Comparison of ENCODE assay signal across 17 cellular contexts in the genomic region with DNA sequence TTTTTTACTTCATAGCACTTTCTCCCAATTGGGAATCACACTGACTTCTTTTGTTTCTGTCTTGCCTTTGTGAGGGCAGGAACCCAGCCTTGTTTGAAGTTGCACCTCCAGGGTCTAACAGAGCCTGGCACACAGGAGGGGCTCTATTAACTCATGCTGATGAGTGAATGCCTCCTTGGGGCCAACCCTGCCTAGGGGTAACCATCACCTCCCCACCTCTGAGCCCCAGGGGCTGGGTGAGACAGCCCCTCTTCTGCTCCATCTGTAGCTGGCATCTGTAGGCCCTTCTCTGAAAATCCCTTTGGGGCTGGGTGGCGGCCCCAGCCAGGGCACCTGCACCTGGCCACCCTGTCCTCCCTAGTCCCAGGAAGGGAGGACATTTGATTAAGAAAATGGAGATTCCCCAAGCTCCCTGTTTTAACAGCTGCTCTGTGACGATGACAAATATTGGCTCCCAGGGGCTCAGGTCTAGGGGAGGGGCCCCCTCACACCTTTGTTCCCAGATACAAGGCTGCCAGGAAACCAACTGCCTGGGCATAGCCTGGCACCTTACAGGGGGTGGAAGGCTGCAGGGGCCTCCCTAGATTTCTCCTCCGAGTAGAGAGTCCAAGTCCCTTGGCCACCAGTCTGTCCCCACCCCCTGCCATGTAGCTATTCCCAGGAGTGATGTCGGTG. TPM values are rescaled to one million over a fixed set of nuclear protein-coding genes. Genes with fewer than 3 reads are reported as not detected.
DNase-seq lines count a peak whose midpoint lies in the region; ATAC-seq, FAIRE-seq and TF ChIP-seq lines count a peak whose summit lies in the region.
"Had no signal": no experiment of that assay in that cellular context is flagged by ENCODE, and none has a peak within 500 bp of the region (broad histone marks: within the 10 kb centered on the region; RNA-seq: fewer than 3 reads in every experiment).

No MANE protein-coding gene starts in this region.

- TF ChIP-seq EP300 in A549 (IDR thresholded peaks at IDR 0.05): no peak

- no peaks in the 10 kb centered on the region for H3K27me3 ChIP-seq in dorsolateral prefrontal cortex
- peaks cover 10% of the 10 kb centered on the region for H3K27me3 ChIP-seq in osteoblast (ENCODE audit: insufficient read depth, low read length)

- ATAC-seq in A549: no peak
- no peak for ATAC-seq in HG03097 (IDR thresholded peaks at IDR 0.05; ENCODE audit: low FRiP score, unreplicated experiment)
- ATAC-seq in GM21381 (IDR thresholded peaks at IDR 0.05; ENCODE audit: unreplicated experiment): no peak
- ATAC-seq: CD8-positive, alpha-beta T cell; heart right ventricle; lower lobe of right lung had no signal

- H3K9me3 ChIP-seq in A549: no peaks in the 10 kb centered on the region
- H3K9me3 ChIP-seq in osteoblast (ENCODE audit: low read depth, low read length): no peaks in the 10 kb centered on the region
- H3K9me3 ChIP-seq: heart right ventricle, lower lobe of right lung had no signal

- in situ Hi-C loops in GM13976 (cut with MboI; ENCODE audit: low sequenced_read_pairs, unreplicated experiment): no loop called here

- no peak for FAIRE-seq in A549 (lab: Jason Lieb, UNC)

- H2AFZ ChIP-seq in osteoblast (ENCODE audit: low read length): no peak overlapping the region
- H2AFZ ChIP-seq: parathyroid adenoma had no signal

- POLR2A ChIA-PET in A549 (lab: Yijun Ruan, JAX): no interaction called here

- 74% methylated on average over 4 of the region's 4 CpGs for WGBS in A549 (ENCODE audit: missing lambda C conversion rate)

- CTCF ChIA-PET in A549 (lab: Yijun Ruan, JAX): interaction anchor here (16.5 to 41.8 kb wide), 3 partner anchors 19 to 52 kb away, joined by 426 to 1730 read pairs (median 1544); partner anchors contain the start of genes ATG101, NR4A1, SMIM41 and TAMALIN

- no peak for TF ChIP-seq RAD21 in A549 (conservative IDR thresholded peaks at IDR 0.05 in 1 of 2, IDR thresholded peaks at IDR 0.05 in 1 of 2)

- TF ChIP-seq CTCF in A549 (IDR thresholded peaks at IDR 0.05) (no peak), dorsolateral prefrontal cortex (IDR thresholded peaks at IDR 0.05 in 54 of 56, conservative IDR thresholded peaks at IDR 0.05 in 2 of 56; ENCODE audit: low read depth in 1 of 56, partially characterized antibody in 56 of 56) (no peak), osteoblast (IDR thresholded peaks at IDR 0.05; ENCODE audit: extremely low read depth, low read depth, low read length) (no peak), GM13976 (IDR thresholded peaks at IDR 0.05; ENCODE audit: borderline replicate concordance, control extremely low read depth, extremely low read depth, insufficient read depth, missing control alignments) (no peak)

- H3K4me3 ChIP-seq in A549 (no peak overlapping the region), dorsolateral prefrontal cortex (no peak overlapping the region), osteoblast (ENCODE audit: insufficient read depth, low read length) (no peak overlapping the region)
- H3K4me3 ChIP-seq: heart right ventricle, lower lobe of right lung, SK-N-MC had no signal

- no peaks in the 10 kb centered on the region for H3K36me3 ChIP-seq in osteoblast (ENCODE audit: insufficient read depth, low read length)

- no peaks in the 10 kb centered on the region for H4K20me1 ChIP-seq in osteoblast (ENCODE audit: insufficient read depth, low read length)

- DNase-seq in A549 (ENCODE audit: low read depth in 1 of 2, low spot score in 1 of 2): no peak
- peak; percentile 58 for DNase-seq in DMS53 treated with DMSO at 0.1 percent for 48 hours (lab: John Stamatoyannopoulos, UW; ENCODE audit: unreplicated experiment)
- DNase-seq in NCI-H345 treated with DMSO at 0.1 percent for 48 hours (lab: John Stamatoyannopoulos, UW; ENCODE audit: unreplicated experiment): peak; percentile 68
- no peak for DNase-seq in dorsolateral prefrontal cortex
- no peak for DNase-seq in osteoblast (ENCODE audit: insufficient read length, low spot score, missing footprints)
- no peak for DNase-seq in GM13976 (ENCODE audit: low spot score)
- DNase-seq: amniotic stem cell; CD8-positive, alpha-beta T cell; heart right ventricle; Kasumi-1; lower lobe of right lung; NCI-H510A treated with DMSO at 0.1 percent for 48 hours; T1000 had no signal

- peaks cover 23% of the 10 kb centered on the region for H3K4me1 ChIP-seq in A549
- no peaks in the 10 kb centered on the region for H3K4me1 ChIP-seq in osteoblast (ENCODE audit: insufficient read depth, low read length)
- H3K4me1 ChIP-seq: parathyroid adenoma had no signal

- H3K4me2 ChIP-seq in A549 (peak overlapping the region; percentile 58; the same call in 2 of the 3 replicates), osteoblast (ENCODE audit: insufficient read depth, low read length) (no peak overlapping the region)

- intact Hi-C loops in dorsolateral prefrontal cortex (cut with DNase I): no loop called here

- H3K79me2 ChIP-seq in osteoblast (ENCODE audit: insufficient read depth, low read length): no peaks in the 10 kb centered on the region
- H3K79me2 ChIP-seq: parathyroid adenoma had no signal

- peak overlapping the region in 1 of 2 experiments; percentile 68; a peak in 3 of 6 replicates for H3K27ac ChIP-seq in A549
- peak overlapping the region in 54 of 59 donors; percentile 5 to 86 (median 60) for H3K27ac ChIP-seq in dorsolateral prefrontal cortex
- H3K27ac ChIP-seq in osteoblast (ENCODE audit: low read depth, low read length): no peak overlapping the region
- H3K27ac ChIP-seq: heart right ventricle, lower lobe of right lung, parathyroid adenoma, SK-N-MC had no signal

- no peak for TF ChIP-seq POLR2A in A549 (IDR thresholded peaks at IDR 0.05; ENCODE audit: low read length)

TF ChIP-seq in A549, 52 proteins besides CTCF, POLR2A, EP300 and RAD21 (continues in another document):
- no peak for TF ChIP-seq SMC3 (IDR thresholded peaks at IDR 0.05)
- TF ChIP-seq FOSB (CRISPR knock-in tag; IDR thresholded peaks at IDR 0.05): no peak
- TF ChIP-seq EHMT2 (IDR thresholded peaks at IDR 0.05; ENCODE audit: low read depth): no peak
- TF ChIP-seq KDM5A (IDR thresholded peaks at IDR 0.05): no peak
- TF ChIP-seq CBX2 (IDR thresholded peaks at IDR 0.05; ENCODE audit: borderline replicate concordance, low read depth): no peak
- TF ChIP-seq ESRRA (IDR thresholded peaks at IDR 0.05; ENCODE audit: borderline replicate concordance, low read length): no peak
- TF ChIP-seq, protein P1, sequence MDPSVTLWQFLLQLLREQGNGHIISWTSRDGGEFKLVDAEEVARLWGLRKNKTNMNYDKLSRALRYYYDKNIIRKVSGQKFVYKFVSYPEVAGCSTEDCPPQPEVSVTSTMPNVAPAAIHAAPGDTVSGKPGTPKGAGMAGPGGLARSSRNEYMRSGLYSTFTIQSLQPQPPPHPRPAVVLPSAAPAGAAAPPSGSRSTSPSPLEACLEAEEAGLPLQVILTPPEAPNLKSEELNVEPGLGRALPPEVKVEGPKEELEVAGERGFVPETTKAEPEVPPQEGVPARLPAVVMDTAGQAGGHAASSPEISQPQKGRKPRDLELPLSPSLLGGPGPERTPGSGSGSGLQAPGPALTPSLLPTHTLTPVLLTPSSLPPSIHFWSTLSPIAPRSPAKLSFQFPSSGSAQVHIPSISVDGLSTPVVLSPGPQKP (IDR thresholded peaks at IDR 0.05; ENCODE audit: low read depth, low read length): no peak

RNA-seq across cellular contexts. Expression of gene TAMALIN, which starts 11.8 kb away (rescaled TPM):
- polyA plus RNA-seq in A549 (2011; rRNA removed): 0.22 and 0.35 TPM in 2 replicates
- polyA plus RNA-seq in A549 (2012; cell fraction: cytosol; rRNA removed): 0.44 and 0.53 TPM in 2 replicates
- 1.4 and 3.1 TPM in 2 replicates for polyA plus RNA-seq in A549 (2012; cell fraction: nucleus; rRNA removed)
- polyA plus RNA-seq in A549 (2017; fragmentation: RNase III; extraction: RNeasy Plus Mini Kit Qiagen cat#74134 plus additional on column Dnase treatment): 0.16 to 0.30 TPM (median 0.29 TPM) in 3 replicates
- polyA minus RNA-seq in A549 (2011; rRNA and poly(A)+ RNA removed): 0.44 and 0.62 TPM in 2 replicates
- 100 to 1,000 TPM in 3 of 120 experiments, 10 to 100 TPM in 117; 27.0 to 168 (median 54.0) TPM for total RNA-seq in dorsolateral prefrontal cortex
- total RNA-seq in osteoblast: 4.7 and 6.5 TPM in 2 replicates

RNA-seq across cellular contexts. Expression of gene NR4A1, which starts 32.7 kb away (rescaled TPM):
- polyA plus RNA-seq in A549 (2011; rRNA removed) (81.3 and 89.6 TPM in 2 replicates), A549 (2017; fragmentation: RNase III; extraction: RNeasy Plus Mini Kit Qiagen cat#74134 plus additional on column Dnase treatment) (24.7 to 39.6 TPM (median 28.7 TPM) in 3 replicates)
- 151 and 315 TPM in 2 replicates for polyA plus RNA-seq in A549 (2012; cell fraction: cytosol; rRNA removed)
- polyA plus RNA-seq in A549 (2012; cell fraction: nucleus; rRNA removed): 768 and 886 TPM in 2 replicates
- 132 and 174 TPM in 2 replicates for polyA minus RNA-seq in A549 (2011; rRNA and poly(A)+ RNA removed)
- total RNA-seq in dorsolateral prefrontal cortex (100 to 1,000 TPM in 5 of 120 experiments, 10 to 100 TPM in 115; 13.1 to 194 (median 28.9) TPM), osteoblast (3.3 and 3.5 TPM in 2 replicates)

RNA-seq across cellular contexts. Expression of gene ATG101, which starts 51.2 kb away (rescaled TPM):
- polyA plus RNA-seq in A549 (2011; rRNA removed) (124 and 141 TPM in 2 replicates), A549 (2017; fragmentation: RNase III; extraction: RNeasy Plus Mini Kit Qiagen cat#74134 plus additional on column Dnase treatment) (81.3 to 87.9 TPM (median 82.6 TPM) in 3 replicates)
- 168 and 190 TPM in 2 replicates for polyA plus RNA-seq in A549 (2012; cell fraction: cytosol; rRNA removed)
- polyA plus RNA-seq in A549 (2012; cell fraction: nucleus; rRNA removed): 140 and 145 TPM in 2 replicates
- polyA minus RNA-seq in A549 (2011; rRNA and poly(A)+ RNA removed): 109 and 119 TPM in 2 replicates
- total RNA-seq in dorsolateral prefrontal cortex (10 to 100 TPM; 19.6 to 42.5 (median 31.5) TPM), osteoblast (49.5 and 64.4 TPM in 2 replicates)

Comparison
In these comparisons a context has a peak if more than half of its experiments do, and no peak if none do; other contexts are left out.
1. DNase-seq: peak in DMS53 treated with DMSO at 0.1 percent for 48 hours (single experiment) and NCI-H345 treated with DMSO at 0.1 percent for 48 hours (single experiment); none in A549 (0 of 2), dorsolateral prefrontal cortex (0 of 10), osteoblast (single experiment) and GM13976 (single experiment).